Comparison of ENCODE assay signal across 21 cellular contexts in genomic region chr10:20551761-20552160, GRCh38.
DNase-seq lines count a peak whose midpoint lies in the region; ATAC-seq and TF ChIP-seq lines count a peak whose summit lies in the region.
"Had no signal": no experiment of that assay in that cellular context is flagged by ENCODE, and none has a peak within 500 bp of the region (broad histone marks: within the 10 kb centered on the region; RNA-seq: fewer than 3 reads in every experiment).

No MANE protein-coding gene starts in this region.

- no peaks in the 10 kb centered on the region for H3K4me1 ChIP-seq in trophoblast cell (ENCODE audit: control insufficient read depth in 1 of 2, insufficient read depth in 2 of 2, low read length in 2 of 2)
- H3K4me1 ChIP-seq: A549; BE2C; BLaER1 treated with 17β-estradiol and CSF1 and Interleukin-3, amounts not matched to agents 10 nM and 100 nM; HAP-1 had no signal

- H3K14ac ChIP-seq in trophoblast cell (ENCODE audit: low read length): no peak overlapping the region

- H3K4me3 Mint-ChIP-seq in mesothelial cell of epicardium: no peak overlapping the region
- no peak overlapping the region for H3K4me3 Mint-ChIP-seq in activated T-cell treated with anti-CD3 and anti-CD28 coated beads, Interleukin-2, amount 50 U/mL, for 72 hours
- H3K4me3 Mint-ChIP-seq in naive thymus-derived CD8-positive, alpha-beta T cell: no peak overlapping the region
- H3K4me3 Mint-ChIP-seq: CD14-positive monocyte; CD4-positive, alpha-beta T cell; CD8-positive, alpha-beta memory T cell; HFFc6 had no signal

- no peak overlapping the region for H3K4ac ChIP-seq in trophoblast cell (ENCODE audit: low read depth, low read length)

- no peak for TF ChIP-seq POLR2A in lower leg skin (IDR thresholded peaks at IDR 0.05)

- no CpG with 5 or more reads among the region's 2 CpGs for WGBS in trophoblast cell (ENCODE audit: extremely low coverage, insufficient coverage, insufficient read length)
- WGBS in lower leg skin, 2 donors: 87 to 98% methylated on average over 2 of the region's 2 CpGs

- no peaks in the 10 kb centered on the region for H3K27me3 Mint-ChIP-seq in mesothelial cell of epicardium (ENCODE audit: low read depth)
- no peaks in the 10 kb centered on the region for H3K27me3 Mint-ChIP-seq in activated T-cell treated with anti-CD3 and anti-CD28 coated beads, Interleukin-2, amount 50 U/mL, for 72 hours (ENCODE audit: low read depth)
- H3K27me3 Mint-ChIP-seq in naive thymus-derived CD8-positive, alpha-beta T cell: peaks cover 0 to 5% (median 0%) of the 10 kb centered on the region in 5 donors
- H3K27me3 Mint-ChIP-seq: CD4-positive, alpha-beta T cell; CD8-positive, alpha-beta memory T cell had no signal

- H3K23ac ChIP-seq in trophoblast cell (ENCODE audit: low read length): no peak overlapping the region

- H2BK5ac ChIP-seq in trophoblast cell (ENCODE audit: low read depth, low read length, poor library complexity): no peak overlapping the region

- H3K36me3 Mint-ChIP-seq in mesothelial cell of epicardium: peaks cover 5% of the 10 kb centered on the region
- peaks cover 0 to 1% of the 10 kb centered on the region in 2 donors for H3K36me3 Mint-ChIP-seq in activated T-cell treated with anti-CD3 and anti-CD28 coated beads, Interleukin-2, amount 50 U/mL, for 72 hours (ENCODE audit: insufficient read depth in 2 of 2)
- peaks cover 0 to 8% (median 0%) of the 10 kb centered on the region in 3 donors for H3K36me3 Mint-ChIP-seq in naive thymus-derived CD8-positive, alpha-beta T cell
- H3K36me3 Mint-ChIP-seq: CD14-positive monocyte; CD8-positive, alpha-beta memory T cell had no signal

- no peaks in the 10 kb centered on the region for H3K79me2 ChIP-seq in trophoblast cell (ENCODE audit: control insufficient read depth, insufficient read depth, low read length, poor library complexity)

- no peak overlapping the region for H3K4me2 ChIP-seq in trophoblast cell (ENCODE audit: low read length)
- H3K4me2 ChIP-seq: A549; BLaER1 treated with 17β-estradiol and CSF1 and Interleukin-3, amounts not matched to agents 10 nM and 100 nM had no signal

- ATAC-seq in activated T-cell treated with anti-CD3 and anti-CD28 coated beads, Interleukin-2, amount 50 U/mL, for 72 hours (replicated peaks in 1 of 2): no peak
- no peak for ATAC-seq in naive thymus-derived CD8-positive, alpha-beta T cell
- ATAC-seq: A549 had no signal

- H4K91ac ChIP-seq in trophoblast cell (ENCODE audit: low read depth, low read length): no peak overlapping the region

- TF ChIP-seq CTCF in mesothelial cell of epicardium (IDR thresholded peaks at IDR 0.05; ENCODE audit: unreplicated experiment) (no peak), lower leg skin (IDR thresholded peaks at IDR 0.05) (no peak)

- no peak overlapping the region for H2BK12ac ChIP-seq in trophoblast cell (ENCODE audit: low read length)

- H3K27ac ChIP-seq in trophoblast cell (ENCODE audit: low read depth, low read length): no peak overlapping the region
- H3K27ac ChIP-seq: A549; BLaER1 treated with 17β-estradiol and CSF1 and Interleukin-3, amounts not matched to agents 10 nM and 100 nM had no signal

- H3K4me3 ChIP-seq in trophoblast cell (ENCODE audit: low read depth, low read length): no peak overlapping the region
- H3K4me3 ChIP-seq in lower leg skin (ENCODE audit: low read depth, poor library complexity, severe bottlenecking): no peak overlapping the region
- H3K4me3 ChIP-seq: A549; BLaER1 treated with 17β-estradiol and CSF1 and Interleukin-3, amounts not matched to agents 10 nM and 100 nM; HAP-1 had no signal

- H3K27ac Mint-ChIP-seq in mesothelial cell of epicardium: peak overlapping the region; percentile 33
- H3K27ac Mint-ChIP-seq in activated T-cell treated with anti-CD3 and anti-CD28 coated beads, Interleukin-2, amount 50 U/mL, for 72 hours: no peak overlapping the region
- H3K27ac Mint-ChIP-seq in naive thymus-derived CD8-positive, alpha-beta T cell: no peak overlapping the region
- H3K27ac Mint-ChIP-seq: CD14-positive monocyte; CD4-positive, alpha-beta T cell; CD8-positive, alpha-beta memory T cell; HFFc6 had no signal

- H3K36me3 ChIP-seq in trophoblast cell (ENCODE audit: control insufficient read depth in 1 of 2, insufficient read depth in 2 of 2, low read length in 2 of 2): no peaks in the 10 kb centered on the region
- H3K36me3 ChIP-seq: BE2C; BLaER1 treated with 17β-estradiol and CSF1 and Interleukin-3, amounts not matched to agents 10 nM and 100 nM; HAP-1 had no signal

- H3K18ac ChIP-seq in trophoblast cell (ENCODE audit: low read length): no peak overlapping the region

- DNase-seq in M059J (ENCODE audit: low read depth) (peak; percentile 1), mesothelial cell of epicardium (ENCODE audit: low spot score in 2 of 2, unreplicated experiment in 2 of 2) (no peak), trophoblast cell (peak; percentile 52 to 82), lower leg skin (ENCODE audit: low spot score in 2 of 2) (no peak)
- DNase-seq in activated T-cell treated with anti-CD3 and anti-CD28 coated beads, Interleukin-2, amount 50 U/mL, for 72 hours: no peak
- DNase-seq in stimulated activated CD4-positive, alpha-beta T cell treated with anti-CD3 and anti-CD28 coated beads, Interleukin-4, amount 100 ng/mL, for 24 hours: no peak
- DNase-seq in naive thymus-derived CD8-positive, alpha-beta T cell: no peak
- DNase-seq: 8988T; ACHN; BE2C; CD4-positive, alpha-beta T cell; CD8-positive, alpha-beta memory T cell; DMS53; DMS79 treated with DMSO at 0.1 percent for 48 hours; GF-D8; GOT3; HFFc6 had no signal

- peaks cover 16% of the 10 kb centered on the region for H3K9me3 Mint-ChIP-seq in mesothelial cell of epicardium
- H3K9me3 Mint-ChIP-seq in activated T-cell treated with anti-CD3 and anti-CD28 coated beads, Interleukin-2, amount 50 U/mL, for 72 hours: peaks cover 0 to 4% of the 10 kb centered on the region in 2 donors
- peaks cover 0 to 21% (median 8%) of the 10 kb centered on the region in 9 donors for H3K9me3 Mint-ChIP-seq in naive thymus-derived CD8-positive, alpha-beta T cell

- no peak overlapping the region for H4K8ac ChIP-seq in trophoblast cell (ENCODE audit: low read depth, low read length)

- H2AFZ ChIP-seq in trophoblast cell (ENCODE audit: insufficient read depth, low read length, poor library complexity): no peak overlapping the region

- peaks cover 5% of the 10 kb centered on the region for H3K9me3 ChIP-seq in trophoblast cell (ENCODE audit: insufficient read depth, low read depth, low read length)
- H3K9me3 ChIP-seq: A549; BE2C; BLaER1 treated with 17β-estradiol and CSF1 and Interleukin-3, amounts not matched to agents 10 nM and 100 nM; HAP-1 had no signal

- H2AK5ac ChIP-seq in trophoblast cell (ENCODE audit: low read length): no peak overlapping the region

- POLR2A ChIA-PET in naive thymus-derived CD8-positive, alpha-beta T cell (lab: Charles Lee): no interaction called here

- no peak overlapping the region for H4K12ac ChIP-seq in trophoblast cell (ENCODE audit: low read depth, low read length)

- no peak overlapping the region for H3K9ac ChIP-seq in trophoblast cell (ENCODE audit: low read length)
- H3K9ac ChIP-seq: BLaER1 treated with 17β-estradiol and CSF1 and Interleukin-3, amounts not matched to agents 10 nM and 100 nM had no signal

- H2BK120ac ChIP-seq in trophoblast cell (ENCODE audit: insufficient read depth, low read length, poor library complexity): no peak overlapping the region

- no peaks in the 10 kb centered on the region for H3K27me3 ChIP-seq in trophoblast cell (ENCODE audit: insufficient read depth, low read length)
- H3K27me3 ChIP-seq: BE2C; BLaER1 treated with 17β-estradiol and CSF1 and Interleukin-3, amounts not matched to agents 10 nM and 100 nM had no signal

- H3K79me1 ChIP-seq in trophoblast cell (ENCODE audit: low read length): no peaks in the 10 kb centered on the region

- intact Hi-C loops in lower leg skin (cut with DNase I; ENCODE audit: low total_unique reads): no loop called here

- H3K4me1 Mint-ChIP-seq in mesothelial cell of epicardium: peaks cover 4% of the 10 kb centered on the region
- no peaks in the 10 kb centered on the region for H3K4me1 Mint-ChIP-seq in activated T-cell treated with anti-CD3 and anti-CD28 coated beads, Interleukin-2, amount 50 U/mL, for 72 hours (ENCODE audit: low read depth)
- peaks cover 0 to 1% (median 0%) of the 10 kb centered on the region in 4 donors for H3K4me1 Mint-ChIP-seq in naive thymus-derived CD8-positive, alpha-beta T cell
- H3K4me1 Mint-ChIP-seq: CD14-positive monocyte; CD8-positive, alpha-beta memory T cell had no signal

Comparison
In these comparisons a context has a peak if more than half of its experiments do, and no peak if none do; other contexts are left out.
1. DNase-seq: peak in M059J (single experiment) and trophoblast cell (2 of 2); none in mesothelial cell of epicardium (0 of 2), activated T-cell treated with anti-CD3 and anti-CD28 coated beads, Interleukin-2, amount 50 U/mL, for 72 hours (0 of 2), stimulated activated CD4-positive, alpha-beta T cell treated with anti-CD3 and anti-CD28 coated beads, Interleukin-4, amount 100 ng/mL, for 24 hours (single experiment), naive thymus-derived CD8-positive, alpha-beta T cell (0 of 10) and lower leg skin (0 of 2).